ENCODE assay signal across 12 cellular contexts in the genomic region with DNA sequence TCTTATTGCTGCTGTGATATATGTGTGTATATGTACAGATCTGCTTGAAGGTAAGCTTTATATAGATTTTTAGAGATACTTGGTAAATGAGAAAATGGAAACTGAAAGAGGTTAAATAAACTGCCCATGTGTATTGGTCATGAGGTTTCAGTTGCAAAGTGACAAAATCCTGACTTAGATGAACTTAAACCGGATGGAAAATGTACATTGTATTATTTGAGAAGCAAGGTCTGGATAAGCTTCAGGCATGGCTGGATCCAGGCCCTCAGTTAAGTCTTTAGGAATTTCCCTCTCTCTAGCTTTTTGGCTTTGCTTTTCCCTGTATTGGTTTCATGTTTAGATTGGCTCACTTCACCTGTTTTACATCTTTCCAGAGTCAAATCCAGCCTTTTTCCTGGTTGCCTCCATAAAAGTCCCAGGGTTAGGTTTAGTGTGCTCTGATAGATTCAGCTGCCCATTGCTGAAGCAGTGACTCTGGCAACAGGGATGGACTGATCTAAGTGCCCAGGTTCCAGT. TPM values are rescaled to one million over a fixed set of nuclear protein-coding genes. Genes with fewer than 3 reads are reported as not detected.
A peak's percentile ranks its signal among the peaks of the same experiment; 100 is the strongest.
DNase-seq lines count a peak whose midpoint lies in the region; ATAC-seq and TF ChIP-seq lines count a peak whose summit lies in the region.
"Had no signal": no experiment of that assay in that cellular context is flagged by ENCODE, and none has a peak within 500 bp of the region (broad histone marks: within the 10 kb centered on the region; RNA-seq: fewer than 3 reads in every experiment).

No MANE protein-coding gene starts in this region.

- no peak overlapping the region for H4K91ac ChIP-seq in mesenchymal stem cell (ENCODE audit: low read length)
- no peak overlapping the region for H4K91ac ChIP-seq in H9 (ENCODE audit: insufficient read length, low read depth, low read length)

- H3K4ac ChIP-seq in mesenchymal stem cell (ENCODE audit: low read depth in 1 of 2, low read length in 2 of 2), result peak overlapping the region in 1 of 2 experiments; percentile 5
- H3K4ac ChIP-seq in H9 (ENCODE audit: low read depth, low read length), result no peak overlapping the region

- H3T11ph ChIP-seq in H9 (ENCODE audit: low read length), result no peak overlapping the region

- H2BK12ac ChIP-seq in mesenchymal stem cell (ENCODE audit: low read length in 2 of 2) (peak overlapping the region in 1 of 2 experiments; percentile 51), H9 (ENCODE audit: insufficient read length, low read depth, low read length) (no peak overlapping the region)

- H2BK5ac ChIP-seq in mesenchymal stem cell (ENCODE audit: low read depth, low read length, poor library complexity, severe bottlenecking) (no peak overlapping the region), H9 (ENCODE audit: insufficient read length, low read length) (no peak overlapping the region)

- H3K4me1 ChIP-seq in mesenchymal stem cell (ENCODE audit: control insufficient read depth, insufficient read depth, low read depth, low read length) (peaks cover 27% of the 10 kb centered on the region), aorta (ENCODE audit: control insufficient read depth in 1 of 2, insufficient read depth in 2 of 2, low read length in 2 of 2) (peaks cover 0 to 1% of the 10 kb centered on the region in 2 donors), H9 (ENCODE audit: insufficient read depth, low read length) (peaks cover 6% of the 10 kb centered on the region; the same call in 1 of the 2 replicates)

- H3K9ac ChIP-seq in mesenchymal stem cell (ENCODE audit: low read length) (no peak overlapping the region), H9 (ENCODE audit: extremely low read depth, insufficient read length, low read length) (no peak overlapping the region)

- H3K79me1 ChIP-seq in mesenchymal stem cell (replicated peaks; ENCODE audit: low read length, poor library complexity, severe bottlenecking), result no peaks in the 10 kb centered on the region
- no peaks in the 10 kb centered on the region for H3K79me1 ChIP-seq in H9 (ENCODE audit: insufficient read depth, low read depth, low read length, poor library complexity, severe bottlenecking)

- intact Hi-C loops in aorta (cut with DNase I), result loop anchor here in 1 of 2 donors (5.0 kb wide), 1 partner anchor 59 kb away; no protein-coding TSS in a partner anchor

- no peak overlapping the region for H4K5ac ChIP-seq in H9 (ENCODE audit: insufficient read length, low read depth, low read length)

- H3K4me1 Mint-ChIP-seq in H9, result peaks cover 34 to 47% of the 10 kb centered on the region in 2 experiments

- H2BK120ac ChIP-seq in mesenchymal stem cell (ENCODE audit: low read depth, low read length), result peak overlapping the region; percentile 11
- no peak overlapping the region for H2BK120ac ChIP-seq in H9 (ENCODE audit: low read depth, low read length, poor library complexity, severe bottlenecking)

- H3K36me3 ChIP-seq in mesenchymal stem cell (ENCODE audit: control insufficient read depth in 1 of 2, insufficient read depth in 2 of 2, low read depth in 1 of 2, low read length in 2 of 2) (no peaks in the 10 kb centered on the region), aorta (ENCODE audit: control insufficient read depth in 1 of 2, insufficient read depth in 2 of 2, low read length in 1 of 2) (no peaks in the 10 kb centered on the region)

- no peaks in the 10 kb centered on the region for H3K9me3 Mint-ChIP-seq in H9
- H3K9me3 Mint-ChIP-seq: activated naive CD4-positive, alpha-beta T cell treated with anti-CD3 and anti-CD28 coated beads for 36 hours; neural crest cell had no signal

- H3K79me2 ChIP-seq in H9 (ENCODE audit: insufficient read depth, low read length), result no peaks in the 10 kb centered on the region

- H3K27ac ChIP-seq in mesenchymal stem cell (ENCODE audit: low read length, poor library complexity, severe bottlenecking) (no peak overlapping the region), aorta (ENCODE audit: low read depth in 1 of 2, low read length in 2 of 2) (no peak overlapping the region), H9 (ENCODE audit: insufficient read length, low read depth, low read length) (no peak overlapping the region)

- H3K23ac ChIP-seq in mesenchymal stem cell (ENCODE audit: low read length in 2 of 2) (no peak overlapping the region), H9 (ENCODE audit: insufficient read length, low read depth, low read length) (no peak overlapping the region)

- H2BK20ac ChIP-seq in H9 (ENCODE audit: low read depth, low read length, poor library complexity, severe bottlenecking), result no peak overlapping the region

- H4K8ac ChIP-seq in mesenchymal stem cell (ENCODE audit: low read length), result no peak overlapping the region
- H4K8ac ChIP-seq in H9 (replicated peaks; ENCODE audit: insufficient read length, low read depth, low read length), result no peak overlapping the region

- peak; percentile 49 for ATAC-seq in GM18505 (IDR thresholded peaks at IDR 0.05; ENCODE audit: unreplicated experiment)
- peak; percentile 47 for ATAC-seq in GM21526 (IDR thresholded peaks at IDR 0.05; ENCODE audit: low FRiP score, unreplicated experiment)
- peak; percentile 57 for ATAC-seq in HG03442 (IDR thresholded peaks at IDR 0.05; ENCODE audit: unreplicated experiment)
- ATAC-seq in aorta (ENCODE audit: low FRiP score), result no peak

- TF ChIP-seq POLR2A in GM18505 (IDR thresholded peaks at IDR 0.05; ENCODE audit: borderline replicate concordance, extremely low read depth, insufficient read depth, insufficient read length), result no peak

- WGBS in mesenchymal stem cell, result 89% methylated on average over 1 of the region's 1 CpG
- 4 to 5% methylated on average over 1 of the region's 1 CpG for WGBS in aorta, 2 donors
- WGBS in H9 (ENCODE audit: extremely low coverage, insufficient read length, low lambda C conversion rate), result no CpG with 5 or more reads among the region's 1 CpG

- H2AFZ ChIP-seq in mesenchymal stem cell (ENCODE audit: low read depth, low read length) (no peak overlapping the region), H9 (ENCODE audit: low read length) (no peak overlapping the region)

- peaks cover 6% of the 10 kb centered on the region; the same call in 1 of the 2 replicates for H3K27me3 Mint-ChIP-seq in H9 (ENCODE audit: low read depth)

- H3K23me2 ChIP-seq in H9 (ENCODE audit: insufficient read length, low read depth, low read length, poor library complexity, severe bottlenecking), result peaks cover 13% of the 10 kb centered on the region

- no peak overlapping the region for H3K4me2 ChIP-seq in mesenchymal stem cell (ENCODE audit: low read length, poor library complexity, severe bottlenecking)
- no peak overlapping the region for H3K4me2 ChIP-seq in H9 (ENCODE audit: insufficient read depth, insufficient read length, low read length)

- H3K9me3 ChIP-seq in mesenchymal stem cell (ENCODE audit: control insufficient read depth, low read length) (no peaks in the 10 kb centered on the region), aorta (ENCODE audit: control insufficient read depth, low read length) (no peaks in the 10 kb centered on the region), H9 (ENCODE audit: control insufficient read depth, low read depth, low read length) (no peaks in the 10 kb centered on the region)

- H3K4me3 ChIP-seq in mesenchymal stem cell (ENCODE audit: insufficient read depth in 1 of 2, low read depth in 1 of 2, low read length in 2 of 2) (no peak overlapping the region), aorta (ENCODE audit: low read length in 2 of 2) (no peak overlapping the region)

- no peak overlapping the region for H3K56ac ChIP-seq in H9 (ENCODE audit: insufficient read length, low read depth, low read length)

- DNase-seq in mesenchymal stem cell (no peak), globus pallidus (ENCODE audit: low spot score) (no peak), aorta (no peak), DMS114 treated with DMSO at 0.1 percent for 48 hours (lab: John Stamatoyannopoulos, UW; ENCODE audit: unreplicated experiment) (no peak), H9 (no peak)
- DNase-seq: activated naive CD4-positive, alpha-beta T cell treated with anti-CD3 and anti-CD28 coated beads for 36 hours; foreskin melanocyte had no signal

- H3K27me3 ChIP-seq in mesenchymal stem cell (ENCODE audit: control insufficient read depth in 1 of 2, insufficient read depth in 1 of 2, low read length in 2 of 2) (no peaks in the 10 kb centered on the region), aorta (ENCODE audit: control insufficient read depth in 1 of 2, insufficient read depth in 2 of 2, low read length in 1 of 2) (no peaks in the 10 kb centered on the region), H9 (ENCODE audit: insufficient read depth, low read length) (no peaks in the 10 kb centered on the region)

- H2BK15ac ChIP-seq in mesenchymal stem cell (ENCODE audit: low read depth, poor library complexity, severe bottlenecking) (no peak overlapping the region), H9 (ENCODE audit: low read depth, low read length) (no peak overlapping the region)

- no peak for TF ChIP-seq CTCF in H9 (conservative IDR thresholded peaks at IDR 0.05)

- H3K14ac ChIP-seq in mesenchymal stem cell (ENCODE audit: low read length in 2 of 2) (no peak overlapping the region), H9 (ENCODE audit: insufficient read depth, low read length) (no peak overlapping the region)

- peaks cover 0 to 6% (median 0%) of the 10 kb centered on the region in 3 experiments; a peak in 1 of 7 replicates for H3K36me3 Mint-ChIP-seq in H9 (ENCODE audit: insufficient read depth in 1 of 3, low read depth in 3 of 3)

- no peaks in the 10 kb centered on the region for H4K20me1 ChIP-seq in H9 (ENCODE audit: control insufficient read depth, insufficient read depth, insufficient read length)

- H3K18ac ChIP-seq in mesenchymal stem cell (ENCODE audit: low read depth in 1 of 2, low read length in 2 of 2) (peak overlapping the region in 1 of 2 experiments; percentile 40), H9 (ENCODE audit: insufficient read length, low read depth, low read length) (no peak overlapping the region)

- peak overlapping the region; percentile 27 for H2AK5ac ChIP-seq in mesenchymal stem cell (ENCODE audit: low read length, severe bottlenecking)
- no peak overlapping the region for H2AK5ac ChIP-seq in H9 (ENCODE audit: insufficient read length, low read length)

- no peak overlapping the region for H3K27ac Mint-ChIP-seq in H9
- H3K27ac Mint-ChIP-seq: activated naive CD4-positive, alpha-beta T cell treated with anti-CD3 and anti-CD28 coated beads for 36 hours had no signal

- no peak overlapping the region for H3K4me3 Mint-ChIP-seq in H9
- H3K4me3 Mint-ChIP-seq: activated naive CD4-positive, alpha-beta T cell treated with anti-CD3 and anti-CD28 coated beads for 36 hours; neural crest cell had no signal

RNA-seq across cellular contexts. Expression of gene MAP1LC3B2, which starts 21.0 kb away (rescaled TPM):
- 0.32 TPM for polyA plus RNA-seq in mesenchymal stem cell (2013, experiment 1 of 2)
- 0.60 TPM for polyA plus RNA-seq in mesenchymal stem cell (2013, experiment 2 of 2)
- 1 to 10 TPM; 1.0 to 3.1 TPM for total RNA-seq in aorta
- 1 to 10 TPM; 2.3 to 3.5 TPM for polyA plus RNA-seq in aorta
- 1.5 and 2.0 TPM in 2 replicates for total RNA-seq in H9 (2021)
- total RNA-seq: SK-MEL-5 had no signal
